In genomic region chr4:20319785-20320184, GRCh38 we compare ENCODE assay signal across 17 cellular contexts.
"Had no signal": no experiment of that assay in that cellular context is flagged by ENCODE, and none has a peak within 500 bp of the region (broad histone marks: within the 10 kb centered on the region; RNA-seq: fewer than 3 reads in every experiment).

No MANE protein-coding gene starts in this region.

- H3K27me3 Mint-ChIP-seq: activated CD4-positive, alpha-beta memory T cell treated with anti-CD3 and anti-CD28 coated beads for 36 hours; activated CD8-positive, alpha-beta memory T cell treated with anti-CD3 and anti-CD28 coated beads, Interleukin-2, amount 10 ng/mL, durations not matched to agents 7 days and 5 days; central memory CD8-positive, alpha-beta T cell had no signal

- H3K4me3 Mint-ChIP-seq: activated CD4-positive, alpha-beta memory T cell treated with anti-CD3 and anti-CD28 coated beads for 36 hours; activated CD8-positive, alpha-beta memory T cell treated with anti-CD3 and anti-CD28 coated beads, Interleukin-2, amount 10 ng/mL, durations not matched to agents 7 days and 5 days; activated naive CD8-positive, alpha-beta T cell; central memory CD8-positive, alpha-beta T cell; stimulated activated effector memory CD8-positive, alpha-beta T cell treated with anti-CD3 and anti-CD28 coated beads, Interleukin-12 subunit alpha, Interleukin-12 subunit beta, amount 100 ng/mL, for 72 hours had no signal

- H3K27ac ChIP-seq: coronary artery, pancreas, SJSA1, thyroid gland, WERI-Rb-1 had no signal

- H3K4me3 ChIP-seq: coronary artery, lung, pancreas, SJSA1, thyroid gland had no signal

- H3K36me3 Mint-ChIP-seq: activated CD4-positive, alpha-beta memory T cell treated with anti-CD3 and anti-CD28 coated beads for 36 hours; activated CD8-positive, alpha-beta memory T cell treated with anti-CD3 and anti-CD28 coated beads, Interleukin-2, amount 10 ng/mL, durations not matched to agents 7 days and 5 days; activated naive CD8-positive, alpha-beta T cell; stimulated activated effector memory CD8-positive, alpha-beta T cell treated with anti-CD3 and anti-CD28 coated beads, Interleukin-12 subunit alpha, Interleukin-12 subunit beta, amount 100 ng/mL, for 72 hours had no signal

- H3K9me3 ChIP-seq: pancreas, SJSA1, thyroid gland had no signal

- H3K27ac Mint-ChIP-seq: activated CD4-positive, alpha-beta memory T cell treated with anti-CD3 and anti-CD28 coated beads for 36 hours; activated CD8-positive, alpha-beta memory T cell treated with anti-CD3 and anti-CD28 coated beads, Interleukin-2, amount 10 ng/mL, durations not matched to agents 7 days and 5 days; activated naive CD8-positive, alpha-beta T cell; stimulated activated effector memory CD8-positive, alpha-beta T cell treated with anti-CD3 and anti-CD28 coated beads, Interleukin-12 subunit alpha, Interleukin-12 subunit beta, amount 100 ng/mL, for 72 hours had no signal

- H3K4me1 Mint-ChIP-seq: activated CD8-positive, alpha-beta memory T cell treated with anti-CD3 and anti-CD28 coated beads, Interleukin-2, amount 10 ng/mL, durations not matched to agents 7 days and 5 days; central memory CD8-positive, alpha-beta T cell; stimulated activated effector memory CD8-positive, alpha-beta T cell treated with anti-CD3 and anti-CD28 coated beads, Interleukin-12 subunit alpha, Interleukin-12 subunit beta, amount 100 ng/mL, for 72 hours had no signal

- H3K9me3 Mint-ChIP-seq: activated CD4-positive, alpha-beta memory T cell treated with anti-CD3 and anti-CD28 coated beads for 36 hours had no signal

- DNase-seq: activated CD4-positive, alpha-beta memory T cell treated with anti-CD3 and anti-CD28 coated beads for 36 hours; activated CD8-positive, alpha-beta memory T cell treated with anti-CD3 and anti-CD28 coated beads, Interleukin-2, amount 10 ng/mL, durations not matched to agents 7 days and 5 days; amniotic stem cell; pancreas; stimulated activated CD4-positive, alpha-beta T cell treated with anti-CD3 and anti-CD28 coated beads, Interleukin-4, amount 100 ng/mL, for 24 hours; SW 1271; thyroid gland; WERI-Rb-1 had no signal

- H3K36me3 ChIP-seq: pancreas, SJSA1, thyroid gland, WERI-Rb-1 had no signal

- ATAC-seq: activated CD8-positive, alpha-beta memory T cell treated with anti-CD3 and anti-CD28 coated beads, Interleukin-2, amount 10 ng/mL, durations not matched to agents 7 days and 5 days; esophagus mucosa; left lobe of liver; pancreas; sciatic nerve; stimulated activated effector memory CD8-positive, alpha-beta T cell treated with anti-CD3 and anti-CD28 coated beads, Interleukin-12 subunit alpha, Interleukin-12 subunit beta, amount 100 ng/mL, for 72 hours had no signal

- H3K27me3 ChIP-seq: pancreas, thyroid gland had no signal
